In genomic region chr17:56710986-56711385, GRCh38 we compare ENCODE assay signal across 21 cellular contexts.
A peak's percentile ranks its signal among the peaks of the same experiment; 100 is the strongest.
DNase-seq lines count a peak whose midpoint lies in the region; ATAC-seq, FAIRE-seq and TF ChIP-seq lines count a peak whose summit lies in the region.
"Had no signal": no experiment of that assay in that cellular context is flagged by ENCODE, and none has a peak within 500 bp of the region (broad histone marks: within the 10 kb centered on the region; RNA-seq: fewer than 3 reads in every experiment).

No MANE protein-coding gene starts in this region.

- intact Hi-C loops in CD4-positive, alpha-beta T cell (cut with DNase I, micrococcal nuclease), result loop anchor here in 1 of 2 experiments (10.0 kb wide), 1 partner anchor 976 kb away; no protein-coding TSS in a partner anchor

- CTCF ChIA-PET in CD4-positive, alpha-beta T cell (lab: Charles Lee), result no interaction called here

- no peaks in the 10 kb centered on the region for H3K27me3 Mint-ChIP-seq in CD4-positive, alpha-beta T cell

- no peaks in the 10 kb centered on the region for H3K36me3 Mint-ChIP-seq in CD4-positive, alpha-beta T cell (ENCODE audit: low read depth)
- H3K36me3 Mint-ChIP-seq: CD14-positive monocyte had no signal

- peaks cover 3% of the 10 kb centered on the region for H3K4me1 Mint-ChIP-seq in CD4-positive, alpha-beta T cell (ENCODE audit: low read depth)

- H3K27ac Mint-ChIP-seq in CD4-positive, alpha-beta T cell, result no peak overlapping the region
- H3K27ac Mint-ChIP-seq: CD14-positive monocyte had no signal

- POLR2A ChIA-PET in CD4-positive, alpha-beta T cell (lab: Charles Lee), result no interaction called here

- no peaks in the 10 kb centered on the region for H3K9me3 ChIP-seq in CD4-positive, alpha-beta T cell (ENCODE audit: control insufficient read depth, low read length)

- in situ Hi-C loops in GM13977 (cut with MboI; ENCODE audit: low pct_unique_long_range_greater_than_20kb, low sequenced_read_pairs, unreplicated experiment), result no loop called here

- no peak for ATAC-seq in CD4-positive, alpha-beta T cell (ENCODE audit: poor library complexity)
- ATAC-seq: HepG2 had no signal

- no peak overlapping the region for H3K27ac ChIP-seq in CD4-positive, alpha-beta T cell (ENCODE audit: low read depth, low read length)

- DNase-seq in HTR-8/SVneo (ENCODE audit: insufficient read length, low spot score) (peak; percentile 27), RCC 7860 (ENCODE audit: low spot score) (peak; percentile 30), kidney tubule cell (ENCODE audit: low spot score) (peak; percentile 87), renal cortical epithelial cell (ENCODE audit: low read depth) (peak; percentile 13), GM13977 (ENCODE audit: low spot score) (no peak), NCI-H510A treated with DMSO at 0.1 percent for 48 hours (lab: John Stamatoyannopoulos, UW) (no peak)
- DNase-seq in CD4-positive, alpha-beta T cell, result no peak
- DNase-seq: COR-L47, DMS 273 treated with DMSO at 0.1 percent for 48 hours, DND-41, GOT3, KG1, NCI-H1417, NCI-H187, NCI-H226, NCI-H526 treated with DMSO at 0.1 percent for 48 hours, RPMI8226, SHP77 treated with DMSO at 0.1 percent for 48 hours had no signal

- peak; percentile 58 for FAIRE-seq in HTR-8/SVneo (lab: Jason Lieb, UNC)
- FAIRE-seq in RCC 7860 (lab: Jason Lieb, UNC), result no peak
- FAIRE-seq: G401.6, HepG2 had no signal

- H3K27me3 ChIP-seq in CD4-positive, alpha-beta T cell (ENCODE audit: control insufficient read depth, insufficient read depth, low read length), result no peaks in the 10 kb centered on the region

- no peak for TF ChIP-seq CTCF in GM13977 (IDR thresholded peaks at IDR 0.05; ENCODE audit: extremely low read depth, insufficient read depth, missing control alignments)
- TF ChIP-seq CTCF in CD4-positive, alpha-beta T cell (IDR thresholded peaks at IDR 0.05), result no peak

- no peaks in the 10 kb centered on the region for H3K9me3 Mint-ChIP-seq in CD4-positive, alpha-beta T cell

- H3K4me3 Mint-ChIP-seq in CD4-positive, alpha-beta T cell, result no peak overlapping the region
- H3K4me3 Mint-ChIP-seq: CD14-positive monocyte had no signal

Comparison
In these comparisons a context has a peak if more than half of its experiments do, and no peak if none do; other contexts are left out.
1. DNase-seq: peak in HTR-8/SVneo (single experiment), RCC 7860 (single experiment), kidney tubule cell (single experiment) and renal cortical epithelial cell (single experiment); none in GM13977 (single experiment), CD4-positive, alpha-beta T cell (0 of 10) and NCI-H510A treated with DMSO at 0.1 percent for 48 hours (single experiment).